ENCODE assay signal across 1 cellular context in the genomic region with DNA sequence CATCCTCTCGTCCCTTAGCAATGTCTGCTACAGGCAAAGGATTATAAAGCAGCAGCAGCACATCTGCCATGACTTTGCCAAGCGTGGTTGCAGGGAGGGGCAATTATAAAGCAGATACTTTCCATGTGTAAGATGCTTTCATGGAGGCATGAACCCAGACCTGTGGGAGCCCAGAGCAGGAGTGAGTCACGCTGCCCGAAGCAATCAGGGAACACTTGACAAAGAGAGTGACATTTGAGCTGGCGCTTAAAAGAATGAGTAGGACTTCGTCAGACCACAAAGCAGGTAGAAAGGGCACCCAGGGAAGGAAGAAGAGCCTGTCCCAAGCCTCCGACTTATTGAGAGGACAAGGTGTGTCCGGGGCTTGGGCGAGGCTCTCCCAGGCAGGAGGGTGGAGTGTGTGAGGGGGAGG.
TF ChIP-seq lines count a peak whose summit lies in the region.

No MANE protein-coding gene starts in this region.

TF ChIP-seq in HCT116, 20 proteins besides CTCF, POLR2A, EP300 and RAD21 (continued from another document):
- TF ChIP-seq, protein P1, sequence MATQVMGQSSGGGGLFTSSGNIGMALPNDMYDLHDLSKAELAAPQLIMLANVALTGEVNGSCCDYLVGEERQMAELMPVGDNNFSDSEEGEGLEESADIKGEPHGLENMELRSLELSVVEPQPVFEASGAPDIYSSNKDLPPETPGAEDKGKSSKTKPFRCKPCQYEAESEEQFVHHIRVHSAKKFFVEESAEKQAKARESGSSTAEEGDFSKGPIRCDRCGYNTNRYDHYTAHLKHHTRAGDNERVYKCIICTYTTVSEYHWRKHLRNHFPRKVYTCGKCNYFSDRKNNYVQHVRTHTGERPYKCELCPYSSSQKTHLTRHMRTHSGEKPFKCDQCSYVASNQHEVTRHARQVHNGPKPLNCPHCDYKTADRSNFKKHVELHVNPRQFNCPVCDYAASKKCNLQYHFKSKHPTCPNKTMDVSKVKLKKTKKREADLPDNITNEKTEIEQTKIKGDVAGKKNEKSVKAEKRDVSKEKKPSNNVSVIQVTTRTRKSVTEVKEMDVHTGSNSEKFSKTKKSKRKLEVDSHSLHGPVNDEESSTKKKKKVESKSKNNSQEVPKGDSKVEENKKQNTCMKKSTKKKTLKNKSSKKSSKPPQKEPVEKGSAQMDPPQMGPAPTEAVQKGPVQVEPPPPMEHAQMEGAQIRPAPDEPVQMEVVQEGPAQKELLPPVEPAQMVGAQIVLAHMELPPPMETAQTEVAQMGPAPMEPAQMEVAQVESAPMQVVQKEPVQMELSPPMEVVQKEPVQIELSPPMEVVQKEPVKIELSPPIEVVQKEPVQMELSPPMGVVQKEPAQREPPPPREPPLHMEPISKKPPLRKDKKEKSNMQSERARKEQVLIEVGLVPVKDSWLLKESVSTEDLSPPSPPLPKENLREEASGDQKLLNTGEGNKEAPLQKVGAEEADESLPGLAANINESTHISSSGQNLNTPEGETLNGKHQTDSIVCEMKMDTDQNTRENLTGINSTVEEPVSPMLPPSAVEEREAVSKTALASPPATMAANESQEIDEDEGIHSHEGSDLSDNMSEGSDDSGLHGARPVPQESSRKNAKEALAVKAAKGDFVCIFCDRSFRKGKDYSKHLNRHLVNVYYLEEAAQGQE (IDR thresholded peaks at IDR 0.05; ENCODE audit: low read depth): no peak
- TF ChIP-seq CEBPB (IDR thresholded peaks at IDR 0.05; ENCODE audit: low read depth) (0 out of 2 replicates have a peak, but pooled peaks have one; percentile 18), POLR2AphosphoS5 (IDR thresholded peaks at IDR 0.05; ENCODE audit: low read depth, low read length) (no peak)
